Comparison of ENCODE assay signal across 14 cellular contexts in the genomic region with DNA sequence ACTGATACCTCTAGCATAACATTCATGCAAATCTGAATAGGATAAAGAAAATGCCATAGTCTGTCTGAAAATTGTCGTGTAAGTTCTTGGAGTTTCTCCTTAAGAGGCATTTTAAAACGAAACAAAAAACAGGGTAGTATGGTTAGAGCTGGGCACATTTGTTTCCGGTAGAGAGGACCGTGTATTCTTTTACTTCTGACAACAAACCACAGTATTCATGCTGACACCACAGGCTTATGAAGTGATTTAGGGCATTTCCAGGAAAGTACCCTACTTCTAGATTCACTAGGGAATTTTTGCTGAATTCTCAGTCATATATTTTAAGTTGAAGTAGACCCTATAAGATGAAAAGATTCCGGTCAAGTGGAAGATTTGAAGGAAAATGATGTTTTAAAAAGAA.
DNase-seq lines count a peak whose midpoint lies in the region; ATAC-seq lines count a peak whose summit lies in the region.
"Had no signal": no experiment of that assay in that cellular context is flagged by ENCODE, and none has a peak within 500 bp of the region (broad histone marks: within the 10 kb centered on the region; RNA-seq: fewer than 3 reads in every experiment).

No MANE protein-coding gene starts in this region.

- H3K36me3 Mint-ChIP-seq in immature natural killer cell, result no peaks in the 10 kb centered on the region

- H3K27ac Mint-ChIP-seq in immature natural killer cell, result peak overlapping the region in 5 of 6 donors; percentile 15 to 76 (median 32)

- peak overlapping the region; percentile 54 to 78 (median 73) for H3K4me3 Mint-ChIP-seq in immature natural killer cell
- H3K4me3 Mint-ChIP-seq: nephron had no signal

- DNase-seq in immature natural killer cell (peak; percentile 4 to 26 (median 18)), A172 (ENCODE audit: low spot score) (no peak), ecto neural progenitor cell (ENCODE audit: low spot score) (no peak), NCI-H2227 treated with DMSO at 0.1 percent for 48 hours (lab: John Stamatoyannopoulos, UW) (no peak)
- DNase-seq: activated CD4-positive, alpha-beta T cell treated with anti-CD3 and anti-CD28 coated beads, Interleukin-2, amount 50 U/mL, for 4 hours; amygdala; NCI-H1930; SHP77; stomach had no signal

- H3K9me3 Mint-ChIP-seq in immature natural killer cell, result no peaks in the 10 kb centered on the region
- H3K9me3 Mint-ChIP-seq: nephron had no signal

- H3K4me1 Mint-ChIP-seq in immature natural killer cell, result peaks cover 44 to 57% of the 10 kb centered on the region in 2 donors

- H3K27me3 Mint-ChIP-seq in immature natural killer cell (ENCODE audit: low read depth in 3 of 3), result peaks cover 0 to 2% (median 0%) of the 10 kb centered on the region in 3 donors

- peak; percentile 65 for ATAC-seq in GM18520 (IDR thresholded peaks at IDR 0.05; ENCODE audit: unreplicated experiment)
- ATAC-seq in HG02588 (IDR thresholded peaks at IDR 0.05; ENCODE audit: unreplicated experiment), result peak; percentile 84
- peak; percentile 72 for ATAC-seq in HG03520 (IDR thresholded peaks at IDR 0.05; ENCODE audit: unreplicated experiment)
- ATAC-seq in GM21737 (IDR thresholded peaks at IDR 0.05; ENCODE audit: unreplicated experiment), result no peak

Comparison
In these comparisons a context has a peak if more than half of its experiments do, and no peak if none do; other contexts are left out.
1. DNase-seq: peak in immature natural killer cell (3 of 3); none in A172 (single experiment), ecto neural progenitor cell (single experiment) and NCI-H2227 treated with DMSO at 0.1 percent for 48 hours (single experiment).